ENCODE assay signal across 8 cellular contexts in the genomic region with DNA sequence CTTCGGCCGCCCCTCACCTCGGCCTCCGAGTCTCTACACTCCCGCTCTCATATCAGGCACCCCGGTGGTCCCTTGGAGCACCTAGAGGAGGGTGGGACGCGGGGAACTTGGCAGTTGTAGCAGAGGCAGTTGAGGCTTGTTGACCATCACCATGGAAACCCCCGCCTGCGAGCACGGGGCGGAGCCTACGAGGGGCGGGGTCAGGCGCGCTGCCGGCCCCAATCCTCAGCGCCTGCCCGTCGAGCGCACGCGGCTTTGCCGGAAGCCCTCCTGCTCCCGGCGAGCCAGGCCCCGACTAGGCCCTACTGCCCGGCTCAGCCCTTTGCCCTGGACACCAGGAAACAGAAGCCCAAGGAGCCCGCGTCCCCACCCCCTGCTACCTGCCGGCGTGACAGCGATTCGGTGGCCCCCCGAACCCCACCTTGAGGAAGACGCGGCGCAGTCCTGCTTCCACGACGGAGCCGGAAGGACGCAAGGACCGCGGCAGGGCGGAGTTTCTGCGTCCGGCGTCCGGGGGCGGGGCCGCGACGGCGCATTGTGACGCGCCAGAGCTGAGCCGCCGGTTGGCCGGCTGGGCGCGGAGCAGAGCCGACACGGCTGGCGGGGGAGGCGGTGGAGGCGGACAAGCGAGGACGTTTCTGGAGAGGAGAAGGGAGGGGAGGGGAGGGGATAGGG.
A peak's percentile ranks its signal among the peaks of the same experiment; 100 is the strongest.
DNase-seq lines count a peak whose midpoint lies in the region; ATAC-seq and TF ChIP-seq lines count a peak whose summit lies in the region.

TSS of gene HNRNPF (minus strand) at position 477 of the 675 bp plus-strand sequence. CDS start 21,302 bp downstream, outside the sequence.

- peak within 1 kb of the TSS; percentile 99 for H3K27ac Mint-ChIP-seq in central memory CD8-positive, alpha-beta T cell (ENCODE audit: low read depth)

- peak within 1 kb of the TSS; percentile 93 for H3K4me3 Mint-ChIP-seq in central memory CD8-positive, alpha-beta T cell

- H3K9me3 Mint-ChIP-seq in central memory CD8-positive, alpha-beta T cell: no peaks in the 10 kb centered on the region

- H3K36me3 Mint-ChIP-seq in central memory CD8-positive, alpha-beta T cell (ENCODE audit: insufficient read depth): peaks cover 38% of the 10 kb centered on the region

- H3K4me1 Mint-ChIP-seq in central memory CD8-positive, alpha-beta T cell: peaks cover 35% of the 10 kb centered on the region

- ATAC-seq in GM19025 (IDR thresholded peaks at IDR 0.05; ENCODE audit: low read depth, unreplicated experiment) (peak; percentile 65), HG03280 (IDR thresholded peaks at IDR 0.05; ENCODE audit: unreplicated experiment) (peak; percentile 67)
- ATAC-seq in activated CD4-positive, CD25-positive, alpha-beta regulatory T cell treated with anti-CD3 and anti-CD28 coated beads, Interleukin-2, amount 50 U/mL, for 24 hours: peak; percentile 76
- ATAC-seq in central memory CD8-positive, alpha-beta T cell (replicated peaks; ENCODE audit: extremely low read depth, poor library complexity, severe bottlenecking): peak; percentile 72

- no peaks in the 10 kb centered on the region for H3K27me3 Mint-ChIP-seq in central memory CD8-positive, alpha-beta T cell

- peak; percentile 90 for DNase-seq in AG09319 (ENCODE audit: extremely low read depth, low read depth)
- peak; percentile 93 for DNase-seq in NCI-H345 (lab: John Stamatoyannopoulos, UW)
- peak; percentile 95 for DNase-seq in central memory CD8-positive, alpha-beta T cell (ENCODE audit: low spot score in 2 of 2)
- peak; percentile 98 for DNase-seq in islet precursor cell
- peak; percentile 94 for DNase-seq in stimulated activated CD4-positive, alpha-beta T cell treated with anti-CD3 and anti-CD28 coated beads, Interleukin-12 subunit alpha, Interleukin-12 subunit beta, amount 100 ng/mL, for 4 hours

- TF ChIP-seq CTCF in AG09319 (IDR thresholded peaks at IDR 0.05; ENCODE audit: low read depth, low read length): no peak

Comparison
In these comparisons a context has a peak if more than half of its experiments do, and no peak if none do; other contexts are left out.
1. Peak in every context shown above with its lines: DNase-seq and ATAC-seq.